20 cellular contexts compared by ENCODE assay signal in genomic region chr1:32676945-32677344, GRCh38. TPM values are rescaled to one million over a fixed set of nuclear protein-coding genes. Genes with fewer than 3 reads are reported as not detected.
"Had no signal": no experiment of that assay in that cellular context is flagged by ENCODE, and none has a peak within 500 bp of the region (broad histone marks: within the 10 kb centered on the region; RNA-seq: fewer than 3 reads in every experiment).

No MANE protein-coding gene starts in this region.

- H3K27me3 ChIP-seq: heart left ventricle, neutrophil, right lobe of liver, spleen, thyroid gland had no signal

- H3K27me3 Mint-ChIP-seq: naive thymus-derived CD8-positive, alpha-beta T cell; type B pancreatic cell had no signal

- H3K4me3 ChIP-seq: heart left ventricle, left ventricle myocardium inferior, psoas muscle, right lobe of liver, spleen, thyroid gland had no signal

- H3K4me3 Mint-ChIP-seq: naive thymus-derived CD8-positive, alpha-beta T cell; type B pancreatic cell had no signal

- H3K9me3 ChIP-seq: heart left ventricle, left ventricle myocardium inferior, neutrophil, psoas muscle, right lobe of liver, spleen, thyroid gland had no signal

- DNase-seq: central memory CD4-positive, alpha-beta T cell; effector memory CD4-positive, alpha-beta T cell; heart left ventricle; hippocampal formation; kidney glomerular epithelial cell; left ventricle myocardium inferior; mammary epithelial cell; naive thymus-derived CD8-positive, alpha-beta T cell; psoas muscle; retina; right lobe of liver; spleen; stimulated activated CD4-positive, alpha-beta T cell treated with anti-CD3 and anti-CD28 coated beads, Interleukin-15, amount 100 ng/mL, for 24 hours; stimulated activated CD4-positive, alpha-beta T cell treated with anti-CD3 and anti-CD28 coated beads, Interleukin-1b, Interleukin-23, amount 100 ng/mL, for 48 hours; stimulated activated CD4-positive, alpha-beta T cell treated with anti-CD3 and anti-CD28 coated beads, Interleukin-4, amount 100 ng/mL, for 4 hours; stimulated activated naive CD4-positive, alpha-beta T cell; thyroid gland had no signal

- H3K9me3 Mint-ChIP-seq: naive thymus-derived CD8-positive, alpha-beta T cell; type B pancreatic cell had no signal

- H3K27ac ChIP-seq: heart left ventricle, left ventricle myocardium inferior, neutrophil, psoas muscle, right lobe of liver, spleen, thyroid gland had no signal

- H3K4me1 ChIP-seq: spleen had no signal

- H3K27ac Mint-ChIP-seq: type B pancreatic cell had no signal

- ATAC-seq: esophagus mucosa; heart left ventricle; naive thymus-derived CD8-positive, alpha-beta T cell had no signal

RNA-seq across cellular contexts. Expression of gene SYNC, which starts 25.6 kb away (rescaled TPM):
- total RNA-seq: naive thymus-derived CD8-positive, alpha-beta T cell had no signal
